In the genomic region with DNA sequence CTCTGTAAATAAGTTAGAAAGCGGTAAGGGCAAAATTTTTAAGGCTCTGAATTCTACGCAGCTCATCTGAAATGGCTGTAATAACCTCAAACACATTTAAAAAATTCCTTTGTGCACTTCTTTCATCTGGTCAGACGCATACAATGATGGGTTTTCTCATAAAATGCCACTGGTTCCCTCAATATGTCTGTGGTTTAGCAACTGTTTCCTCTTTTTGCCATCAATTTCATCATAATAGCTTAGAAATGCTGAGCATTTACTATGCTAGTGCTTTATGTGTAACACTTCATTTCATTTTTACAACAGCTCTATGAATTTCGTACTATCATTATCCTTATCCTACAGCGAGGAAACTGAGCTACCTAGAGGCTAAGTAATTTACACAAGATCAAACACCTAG, we compare ENCODE assay signal across 1 cellular context.
TF ChIP-seq lines count a peak whose summit lies in the region.

No MANE protein-coding gene starts in this region.

TF ChIP-seq in K562, 482 proteins besides CTCF, POLR2A, EP300 and RAD21 (continued from another document):
- TF ChIP-seq, protein P1, sequence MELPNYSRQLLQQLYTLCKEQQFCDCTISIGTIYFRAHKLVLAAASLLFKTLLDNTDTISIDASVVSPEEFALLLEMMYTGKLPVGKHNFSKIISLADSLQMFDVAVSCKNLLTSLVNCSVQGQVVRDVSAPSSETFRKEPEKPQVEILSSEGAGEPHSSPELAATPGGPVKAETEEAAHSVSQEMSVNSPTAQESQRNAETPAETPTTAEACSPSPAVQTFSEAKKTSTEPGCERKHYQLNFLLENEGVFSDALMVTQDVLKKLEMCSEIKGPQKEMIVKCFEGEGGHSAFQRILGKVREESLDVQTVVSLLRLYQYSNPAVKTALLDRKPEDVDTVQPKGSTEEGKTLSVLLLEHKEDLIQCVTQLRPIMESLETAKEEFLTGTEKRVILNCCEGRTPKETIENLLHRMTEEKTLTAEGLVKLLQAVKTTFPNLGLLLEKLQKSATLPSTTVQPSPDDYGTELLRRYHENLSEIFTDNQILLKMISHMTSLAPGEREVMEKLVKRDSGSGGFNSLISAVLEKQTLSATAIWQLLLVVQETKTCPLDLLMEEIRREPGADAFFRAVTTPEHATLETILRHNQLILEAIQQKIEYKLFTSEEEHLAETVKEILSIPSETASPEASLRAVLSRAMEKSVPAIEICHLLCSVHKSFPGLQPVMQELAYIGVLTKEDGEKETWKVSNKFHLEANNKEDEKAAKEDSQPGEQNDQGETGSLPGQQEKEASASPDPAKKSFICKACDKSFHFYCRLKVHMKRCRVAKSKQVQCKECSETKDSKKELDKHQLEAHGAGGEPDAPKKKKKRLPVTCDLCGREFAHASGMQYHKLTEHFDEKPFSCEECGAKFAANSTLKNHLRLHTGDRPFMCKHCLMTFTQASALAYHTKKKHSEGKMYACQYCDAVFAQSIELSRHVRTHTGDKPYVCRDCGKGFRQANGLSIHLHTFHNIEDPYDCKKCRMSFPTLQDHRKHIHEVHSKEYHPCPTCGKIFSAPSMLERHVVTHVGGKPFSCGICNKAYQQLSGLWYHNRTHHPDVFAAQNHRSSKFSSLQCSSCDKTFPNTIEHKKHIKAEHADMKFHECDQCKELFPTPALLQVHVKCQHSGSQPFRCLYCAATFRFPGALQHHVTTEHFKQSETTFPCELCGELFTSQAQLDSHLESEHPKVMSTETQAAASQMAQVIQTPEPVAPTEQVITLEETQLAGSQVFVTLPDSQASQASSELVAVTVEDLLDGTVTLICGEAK (IDR thresholded peaks at IDR 0.05) = 0 out of 2 replicates have a peak, but pooled peaks have one; percentile 20
- TF ChIP-seq, protein P1 (CRISPR knock-in tag; IDR thresholded peaks at IDR 0.05) = no peak
- TF ChIP-seq CBX1 (IDR thresholded peaks at IDR 0.05; ENCODE audit: low read depth) (no peak), ESRRA (IDR thresholded peaks at IDR 0.05; ENCODE audit: borderline replicate concordance, low read depth) (no peak), TRIM24 (IDR thresholded peaks at IDR 0.05) (peak in 1 of 2 experiments; percentile 34; a peak in 1 of 4 replicates)
